14 cellular contexts compared by ENCODE assay signal in the genomic region with DNA sequence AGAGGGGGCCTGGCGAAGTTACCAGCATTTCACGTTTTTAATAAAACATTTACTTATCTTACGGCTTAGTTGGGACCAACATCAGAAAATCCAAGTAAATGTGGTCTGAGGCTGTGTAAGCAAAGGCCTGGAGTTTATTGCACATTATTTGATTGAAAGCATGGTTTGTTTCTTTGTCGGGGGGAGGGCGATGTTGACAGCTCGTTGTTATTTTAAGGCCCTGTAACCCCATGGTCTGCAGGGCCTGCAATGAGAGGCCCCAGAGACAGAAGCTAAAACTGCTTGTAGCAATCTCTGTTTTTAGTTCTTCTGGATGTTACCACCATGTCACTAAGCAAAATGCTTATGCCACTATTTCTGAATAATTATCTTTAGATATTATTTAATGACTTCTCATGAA.
"Had no signal": no experiment of that assay in that cellular context is flagged by ENCODE, and none has a peak within 500 bp of the region (broad histone marks: within the 10 kb centered on the region; RNA-seq: fewer than 3 reads in every experiment).

No MANE protein-coding gene starts in this region.

- H3K27ac ChIP-seq: ascending aorta, left lung, SK-N-MC, spleen, testis, upper lobe of right lung had no signal

- H3K4me1 ChIP-seq: testis, upper lobe of right lung had no signal

- H3K27me3 ChIP-seq: ascending aorta, left lung, spleen, testis, upper lobe of right lung had no signal

- ATAC-seq: activated CD4-positive, CD25-positive, alpha-beta regulatory T cell treated with anti-CD3 and anti-CD28 coated beads, Interleukin-2, amount 50 U/mL, for 24 hours; activated naive CD8-positive, alpha-beta T cell treated with anti-CD3 and anti-CD28 coated beads, Interleukin-2, amount 50 U/mL, for 24 hours; left lung; stimulated activated naive CD8-positive, alpha-beta T cell treated with anti-CD3 and anti-CD28 coated beads, Interleukin-15, amount 100 ng/mL, for 72 hours; upper lobe of right lung had no signal

- DNase-seq: activated CD4-positive, alpha-beta T cell treated with anti-CD3 and anti-CD28 coated beads, Interleukin-2, amount 50 U/mL, for 1 hour; activated CD8-positive, alpha-beta memory T cell treated with anti-CD3 and anti-CD28 coated beads for 24 hours; activated naive CD4-positive, alpha-beta T cell treated with Interleukin-2 at 50 U/mL for 16 hours; activated naive CD8-positive, alpha-beta T cell treated with anti-CD3 and anti-CD28 coated beads, Interleukin-2, amount 50 U/mL, for 24 hours; hippocampal formation; left lung; spleen; stimulated activated CD4-positive, alpha-beta T cell treated with anti-CD3 and anti-CD28 coated beads, Interleukin-1b, Interleukin-23, amount 100 ng/mL, for 48 hours; stimulated activated naive CD8-positive, alpha-beta T cell treated with anti-CD3 and anti-CD28 coated beads, Interleukin-15, amount 100 ng/mL, for 72 hours; testis; upper lobe of right lung had no signal

- H3K4me3 ChIP-seq: ascending aorta, left lung, SK-N-MC, spleen, testis, upper lobe of right lung had no signal

- H3K9me3 ChIP-seq: ascending aorta, left lung, spleen, testis, upper lobe of right lung had no signal
